20 cellular contexts compared by ENCODE assay signal in genomic region chr7:47640215-47640739, GRCh38. TPM values are rescaled to one million over a fixed set of nuclear protein-coding genes. Genes with fewer than 3 reads are reported as not detected.
DNase-seq lines count a peak whose midpoint lies in the region; ATAC-seq, FAIRE-seq and TF ChIP-seq lines count a peak whose summit lies in the region.
"Had no signal": no experiment of that assay in that cellular context is flagged by ENCODE, and none has a peak within 500 bp of the region (broad histone marks: within the 10 kb centered on the region; RNA-seq: fewer than 3 reads in every experiment).

No MANE protein-coding gene starts in this region.

- peak overlapping the region; percentile 37 for H4K8ac ChIP-seq in trophoblast cell (ENCODE audit: low read depth, low read length)

- H3K9me3 ChIP-seq in A549, result peaks cover 12% of the 10 kb centered on the region
- peaks cover 15% of the 10 kb centered on the region for H3K9me3 ChIP-seq in Panc1 (ENCODE audit: control insufficient read depth, insufficient read depth, low read depth, low read length)
- no peaks in the 10 kb centered on the region for H3K9me3 ChIP-seq in trophoblast cell (ENCODE audit: insufficient read depth, low read depth, low read length)
- H3K9me3 ChIP-seq: Peyer's patch had no signal

- BruUV-seq in Panc1 (replicated peaks; lab: Mats Ljungman, UMichigan), result no TSS peak

- POLR2A ChIA-PET in A549 (lab: Yijun Ruan, JAX) (interaction anchor here (1.1 kb wide), 1 partner anchor 35 kb away, joined by 4 read pairs; no protein-coding TSS in a partner anchor), Panc1 (lab: Charles Lee) (interaction anchor here (0.6 to 0.7 kb wide), 2 partner anchors 13 to 56 kb away, joined by 3 to 5 read pairs; no protein-coding TSS in a partner anchor)

- H3K27me3 Mint-ChIP-seq in memory B cell, result peaks cover 2% of the 10 kb centered on the region
- no peaks in the 10 kb centered on the region for H3K27me3 Mint-ChIP-seq in activated naive CD8-positive, alpha-beta T cell treated with anti-CD3 and anti-CD28 coated beads for 36 hours

- H3K4me1 Mint-ChIP-seq in memory B cell, result peaks cover 22% of the 10 kb centered on the region
- no peaks in the 10 kb centered on the region for H3K4me1 Mint-ChIP-seq in activated naive CD8-positive, alpha-beta T cell treated with anti-CD3 and anti-CD28 coated beads for 36 hours
- H3K4me1 Mint-ChIP-seq: CD4-positive, CD25-positive, alpha-beta regulatory T cell had no signal

- ATAC-seq in A549, result no peak
- no peak for ATAC-seq in Panc1
- no peak for ATAC-seq in memory B cell (ENCODE audit: low read depth)
- no peak for ATAC-seq in GM18867 (IDR thresholded peaks at IDR 0.05; ENCODE audit: unreplicated experiment)

- TF ChIP-seq CTCF in A549 (IDR thresholded peaks at IDR 0.05), result no peak
- TF ChIP-seq CTCF in Panc1 (IDR thresholded peaks at IDR 0.05), result no peak

- CTCF ChIA-PET in A549 (lab: Yijun Ruan, JAX), result interaction anchor here (0.5 to 1.5 kb wide), 6 partner anchors 10 to 44 kb away, joined by 3 to 6 read pairs (median 3); no protein-coding TSS in a partner anchor
- CTCF ChIA-PET in Panc1 (lab: Charles Lee), result interaction anchor here (0.7 kb wide), 1 partner anchor 66 kb away, joined by 5 read pairs; no protein-coding TSS in a partner anchor

- H3K4me3 ChIP-seq in A549, result no peak overlapping the region
- H3K4me3 ChIP-seq in Panc1 (ENCODE audit: low read depth in 2 of 2, low read length in 2 of 2), result no peak overlapping the region
- H3K4me3 ChIP-seq in trophoblast cell (ENCODE audit: low read depth, low read length), result no peak overlapping the region
- H3K4me3 ChIP-seq: Peyer's patch had no signal

- H3K79me2 ChIP-seq in trophoblast cell (ENCODE audit: control insufficient read depth, insufficient read depth, low read length, poor library complexity), result peaks cover 9% of the 10 kb centered on the region

- no peak for DNase-seq in A549 (ENCODE audit: low read depth in 1 of 2, low spot score in 1 of 2)
- DNase-seq in Panc1 (ENCODE audit: low read depth, low spot score), result no peak
- no peak for DNase-seq in memory B cell (ENCODE audit: low spot score in 2 of 2)
- DNase-seq in trophoblast cell, result no peak
- DNase-seq in activated naive CD8-positive, alpha-beta T cell treated with anti-CD3 and anti-CD28 coated beads for 36 hours, result no peak
- no peak for DNase-seq in DMS53 (lab: John Stamatoyannopoulos, UW)
- DNase-seq in NCI-H345 (lab: John Stamatoyannopoulos, UW), result no peak
- DNase-seq: Calu3; CD4-positive, CD25-positive, alpha-beta regulatory T cell; DMS79 treated with DMSO at 0.1 percent for 48 hours; Karpas-422; MM.1S; NCI-H1105 treated with DMSO at 0.1 percent for 48 hours; NCI-H1930; NCI-H2171; Peyer's patch; Right ventricle myocardium superior had no signal

- H4K12ac ChIP-seq in trophoblast cell (ENCODE audit: low read depth, low read length), result no peak overlapping the region

- H3K4me1 ChIP-seq in A549, result peaks cover 56% of the 10 kb centered on the region
- H3K4me1 ChIP-seq in Panc1 (ENCODE audit: control insufficient read depth, insufficient read depth, low read length), result peaks cover 53% of the 10 kb centered on the region
- peaks cover 21 to 29% of the 10 kb centered on the region in 2 experiments for H3K4me1 ChIP-seq in trophoblast cell (ENCODE audit: control insufficient read depth in 1 of 2, insufficient read depth in 2 of 2, low read length in 2 of 2)

- TF ChIP-seq POLR2A in A549 (IDR thresholded peaks at IDR 0.05; ENCODE audit: low read length), result no peak

- H3K18ac ChIP-seq in trophoblast cell (ENCODE audit: low read length), result peak overlapping the region; percentile 89

- H2BK5ac ChIP-seq in trophoblast cell (ENCODE audit: low read depth, low read length, poor library complexity), result peak overlapping the region; percentile 64

- TF ChIP-seq EP300 in A549 (IDR thresholded peaks at IDR 0.05), result no peak

- no peaks in the 10 kb centered on the region for H3K27me3 ChIP-seq in Panc1 (ENCODE audit: control insufficient read depth, insufficient read depth, low read length)
- H3K27me3 ChIP-seq in trophoblast cell (ENCODE audit: insufficient read depth, low read length), result no peaks in the 10 kb centered on the region
- H3K27me3 ChIP-seq: Peyer's patch had no signal

- H2AK5ac ChIP-seq in trophoblast cell (ENCODE audit: low read length), result peak overlapping the region; percentile 98

- peaks cover 10% of the 10 kb centered on the region for H3K36me3 Mint-ChIP-seq in memory B cell
- H3K36me3 Mint-ChIP-seq in activated naive CD8-positive, alpha-beta T cell treated with anti-CD3 and anti-CD28 coated beads for 36 hours, result peaks cover 7% of the 10 kb centered on the region

- intact Hi-C loops in Panc1 (cut with micrococcal nuclease; ENCODE audit: unreplicated experiment), result no loop called here

- peak overlapping the region; percentile 8 for H3K27ac Mint-ChIP-seq in memory B cell
- no peak overlapping the region for H3K27ac Mint-ChIP-seq in activated naive CD8-positive, alpha-beta T cell treated with anti-CD3 and anti-CD28 coated beads for 36 hours
- H3K27ac Mint-ChIP-seq: CD4-positive, CD25-positive, alpha-beta regulatory T cell had no signal

- H3K23ac ChIP-seq in trophoblast cell (ENCODE audit: low read length), result no peak overlapping the region

- H3K4me2 ChIP-seq in A549, result no peak overlapping the region
- H3K4me2 ChIP-seq in trophoblast cell (ENCODE audit: low read length), result no peak overlapping the region

- H3K36me3 ChIP-seq in Panc1 (ENCODE audit: control insufficient read depth, insufficient read depth, low read length) (no peaks in the 10 kb centered on the region), trophoblast cell (ENCODE audit: control insufficient read depth in 1 of 2, insufficient read depth in 2 of 2, low read length in 2 of 2) (no peaks in the 10 kb centered on the region)
- H3K36me3 ChIP-seq: Peyer's patch had no signal

- H2BK12ac ChIP-seq in trophoblast cell (ENCODE audit: low read length), result peak overlapping the region; percentile 91

- peaks cover 7% of the 10 kb centered on the region for H3K9me3 Mint-ChIP-seq in memory B cell
- H3K9me3 Mint-ChIP-seq in activated naive CD8-positive, alpha-beta T cell treated with anti-CD3 and anti-CD28 coated beads for 36 hours, result peaks cover 9% of the 10 kb centered on the region

- peak overlapping the region; percentile 80 for H4K91ac ChIP-seq in trophoblast cell (ENCODE audit: low read depth, low read length)

- no peak for FAIRE-seq in A549 (lab: Jason Lieb, UNC)
- FAIRE-seq: GM12891, H54 had no signal

- H3K4ac ChIP-seq in trophoblast cell (ENCODE audit: low read depth, low read length), result peak overlapping the region; percentile 42

- TF ChIP-seq RAD21 in A549 (conservative IDR thresholded peaks at IDR 0.05 in 1 of 2, IDR thresholded peaks at IDR 0.05 in 1 of 2), result no peak

- in situ Hi-C loops in Panc1 (cut with HindIII; ENCODE audit: low pct_unique_long_range_greater_than_20kb, low sequenced_read_pairs), result no loop called here

- peaks cover 45% of the 10 kb centered on the region for H3K79me1 ChIP-seq in trophoblast cell (ENCODE audit: low read length)

- peak overlapping the region; percentile 65 for H3K14ac ChIP-seq in trophoblast cell (ENCODE audit: low read length)

- peak overlapping the region; percentile 8 for H2AFZ ChIP-seq in trophoblast cell (ENCODE audit: insufficient read depth, low read length, poor library complexity)

- H3K4me3 Mint-ChIP-seq in memory B cell, result no peak overlapping the region
- no peak overlapping the region for H3K4me3 Mint-ChIP-seq in activated naive CD8-positive, alpha-beta T cell treated with anti-CD3 and anti-CD28 coated beads for 36 hours
- H3K4me3 Mint-ChIP-seq: CD4-positive, CD25-positive, alpha-beta regulatory T cell had no signal

- H3K9ac ChIP-seq in trophoblast cell (ENCODE audit: low read length), result no peak overlapping the region

- H2BK120ac ChIP-seq in trophoblast cell (ENCODE audit: insufficient read depth, low read length, poor library complexity), result peak overlapping the region; percentile 84

- WGBS in A549 (ENCODE audit: missing lambda C conversion rate), result 89% methylated on average over 8 of the region's 8 CpGs
- no CpG with 5 or more reads among the region's 8 CpGs for WGBS in trophoblast cell (ENCODE audit: extremely low coverage, insufficient coverage, insufficient read length)

- H3K27ac ChIP-seq in A549 (peak overlapping the region; percentile 72 to 85), Panc1 (ENCODE audit: low read length) (peak overlapping the region; percentile 96), trophoblast cell (ENCODE audit: low read depth, low read length) (peak overlapping the region; percentile 31)
- H3K27ac ChIP-seq: Peyer's patch had no signal

TF ChIP-seq in A549, 52 proteins besides CTCF, POLR2A, EP300 and RAD21 (continues in another document):
- TF ChIP-seq NR3C1 (IDR thresholded peaks at IDR 0.05) (no peak), JUNB (IDR thresholded peaks at IDR 0.05) (no peak), ESRRA (IDR thresholded peaks at IDR 0.05; ENCODE audit: borderline replicate concordance, low read length) (no peak), RCOR1 (IDR thresholded peaks at IDR 0.05; ENCODE audit: low read depth, low read length) (no peak), JUN (IDR thresholded peaks at IDR 0.05) (no peak), PHF8 (IDR thresholded peaks at IDR 0.05; ENCODE audit: borderline replicate concordance, low read depth) (no peak), HDAC2 (IDR thresholded peaks at IDR 0.05) (no peak)
- TF ChIP-seq, protein P1, sequence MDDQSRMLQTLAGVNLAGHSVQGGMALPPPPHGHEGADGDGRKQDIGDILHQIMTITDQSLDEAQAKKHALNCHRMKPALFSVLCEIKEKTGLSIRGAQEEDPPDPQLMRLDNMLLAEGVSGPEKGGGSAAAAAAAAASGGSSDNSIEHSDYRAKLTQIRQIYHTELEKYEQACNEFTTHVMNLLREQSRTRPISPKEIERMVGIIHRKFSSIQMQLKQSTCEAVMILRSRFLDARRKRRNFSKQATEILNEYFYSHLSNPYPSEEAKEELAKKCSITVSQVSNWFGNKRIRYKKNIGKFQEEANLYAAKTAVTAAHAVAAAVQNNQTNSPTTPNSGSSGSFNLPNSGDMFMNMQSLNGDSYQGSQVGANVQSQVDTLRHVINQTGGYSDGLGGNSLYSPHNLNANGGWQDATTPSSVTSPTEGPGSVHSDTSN (IDR thresholded peaks at IDR 0.05), result no peak

RNA-seq across cellular contexts. Expression of gene TNS3, which starts 58.4 kb away (rescaled TPM):
- 134 and 137 TPM in 2 replicates for polyA plus RNA-seq in A549 (2011; rRNA removed)
- polyA plus RNA-seq in A549 (2012; cell fraction: cytosol; rRNA removed), result 80.9 and 113 TPM in 2 replicates
- 217 and 283 TPM in 2 replicates for polyA plus RNA-seq in A549 (2012; cell fraction: nucleus; rRNA removed)
- polyA plus RNA-seq in A549 (2017; fragmentation: RNase III; extraction: RNeasy Plus Mini Kit Qiagen cat#74134 plus additional on column Dnase treatment), result 107 to 122 TPM (median 107 TPM) in 3 replicates
- 438 and 510 TPM in 2 replicates for polyA minus RNA-seq in A549 (2011; rRNA and poly(A)+ RNA removed)
- 533 TPM for total RNA-seq in Panc1 (2021; ENCODE audit: unreplicated experiment)
- 322 TPM for polyA plus RNA-seq in Panc1 (2012; ENCODE audit: insufficient read length)
- 85.9 and 86.5 TPM in 2 replicates for polyA plus RNA-seq in trophoblast cell (2013)
- under 1 TPM; 0.12 to 0.52 TPM for total RNA-seq in activated naive CD8-positive, alpha-beta T cell treated with anti-CD3 and anti-CD28 coated beads for 36 hours
- polyA plus RNA-seq: CD4-positive, CD25-positive, alpha-beta regulatory T cell had no signal

Comparison
In these comparisons a context has a peak if more than half of its experiments do, and no peak if none do; other contexts are left out.
1. H3K27ac ChIP-seq: peak in every context shown above with its lines; median percentile 96 in Panc1; 78 in A549; 31 in trophoblast cell.
2. RNA of gene TNS3, which starts 58.4 kb away (total RNA-seq): 533 TPM in Panc1 (single experiment); 0.12 to 0.52 TPM in activated naive CD8-positive, alpha-beta T cell treated with anti-CD3 and anti-CD28 coated beads for 36 hours; every median in the first group is over 100 times any median in the second.